8 cellular contexts compared by ENCODE assay signal in the genomic region with DNA sequence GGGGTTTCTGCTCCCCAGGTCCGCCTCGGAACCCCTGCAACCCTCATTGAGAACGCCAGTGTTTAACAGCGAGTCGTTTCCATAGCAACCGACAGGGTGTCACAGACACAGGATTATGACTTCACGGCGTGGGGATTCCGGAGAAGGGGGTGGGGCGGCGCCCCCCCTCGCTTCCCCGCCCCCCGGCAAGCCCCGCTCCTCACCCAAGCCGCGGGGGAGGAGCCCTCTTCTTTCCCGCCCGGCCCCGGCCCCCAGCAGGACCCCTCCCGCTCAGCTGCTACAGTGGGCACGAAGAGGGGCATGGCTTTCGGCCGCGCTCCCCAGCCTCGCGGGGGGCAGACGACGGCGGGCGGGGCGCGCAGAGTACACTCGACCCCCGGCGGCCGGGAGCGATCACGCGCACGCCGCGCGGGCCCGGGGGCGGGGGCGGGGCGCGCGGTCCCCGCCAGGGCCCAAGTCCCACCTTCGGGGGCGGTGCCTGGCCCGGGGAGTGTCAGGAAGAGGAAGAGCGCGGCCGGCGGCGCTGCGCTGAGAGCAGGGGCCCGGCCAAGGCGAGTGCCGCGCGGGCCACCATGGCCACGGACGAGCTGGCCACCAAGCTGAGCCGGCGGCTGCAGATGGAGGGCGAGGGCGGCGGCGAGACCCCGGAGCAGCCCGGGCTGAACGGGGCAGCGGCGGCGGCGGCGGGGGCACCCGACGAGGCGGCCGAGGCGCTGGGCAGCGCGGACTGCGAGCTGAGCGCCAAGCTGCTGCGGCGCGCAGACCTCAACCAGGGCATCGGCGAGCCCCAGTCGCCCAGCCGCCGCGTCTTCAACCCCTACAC. TPM values are rescaled to one million over a fixed set of nuclear protein-coding genes. Genes with fewer than 3 reads are reported as not detected.
DNase-seq lines count a peak whose midpoint lies in the region; ATAC-seq and TF ChIP-seq lines count a peak whose summit lies in the region.

Gene EFHD2, plus strand, starts transcription at position 489 of the 823 bp plus-strand sequence. Its CDS starts 84 bp downstream, at position 573.

- H3K27ac ChIP-seq in lung (ENCODE audit: low read depth in 1 of 2, low read length in 1 of 2), result peak within 1 kb of the TSS; percentile 65 to 76

- CTCF ChIA-PET in activated CD4-positive, alpha-beta memory T cell treated with anti-CD3 and anti-CD28 coated beads, Interleukin-2, amount 10 ng/mL, durations not matched to agents 7 days and 5 days (lab: Charles Lee), result interaction anchor here (1.2 to 1.5 kb wide), 2 partner anchors 11 to 86 kb away, joined by 3 to 4 read pairs; no protein-coding TSS in a partner anchor

- no peaks in the 10 kb centered on the region for H3K9me3 ChIP-seq in lung (ENCODE audit: control insufficient read depth in 2 of 2, insufficient read depth in 1 of 2, low read length in 1 of 2)

- peak within 1 kb of the TSS; percentile 89 for H3K27ac Mint-ChIP-seq in activated CD4-positive, alpha-beta memory T cell treated with anti-CD3 and anti-CD28 coated beads, Interleukin-2, amount 10 ng/mL, durations not matched to agents 7 days and 5 days

- no peaks in the 10 kb centered on the region for H3K9me3 Mint-ChIP-seq in activated CD4-positive, alpha-beta memory T cell treated with anti-CD3 and anti-CD28 coated beads, Interleukin-2, amount 10 ng/mL, durations not matched to agents 7 days and 5 days

- H3K27me3 ChIP-seq in lung (ENCODE audit: control insufficient read depth, insufficient read depth), result no peaks in the 10 kb centered on the region

- H3K27me3 Mint-ChIP-seq in activated CD4-positive, alpha-beta memory T cell treated with anti-CD3 and anti-CD28 coated beads, Interleukin-2, amount 10 ng/mL, durations not matched to agents 7 days and 5 days, result peaks cover 36% of the 10 kb centered on the region

- H3K36me3 Mint-ChIP-seq in activated CD4-positive, alpha-beta memory T cell treated with anti-CD3 and anti-CD28 coated beads, Interleukin-2, amount 10 ng/mL, durations not matched to agents 7 days and 5 days (ENCODE audit: low read depth), result peaks cover 32% of the 10 kb centered on the region

- peak; percentile 91 for TF ChIP-seq POLR2A in GM19099 (IDR thresholded peaks at IDR 0.05; ENCODE audit: extremely low read depth, insufficient read length, low read depth)

- ATAC-seq in HG03432 (IDR thresholded peaks at IDR 0.05; ENCODE audit: unreplicated experiment) (peak; percentile 85), lung (ENCODE audit: insufficient read depth, low FRiP score) (peak; percentile 76)

- H3K36me3 ChIP-seq in lung (ENCODE audit: control insufficient read depth in 2 of 2, insufficient read depth in 2 of 2, low read length in 2 of 2), result no peaks in the 10 kb centered on the region

- peaks cover 0 to 6% of the 10 kb centered on the region in 2 donors for H3K4me1 ChIP-seq in lung (ENCODE audit: control insufficient read depth in 2 of 2, insufficient read depth in 2 of 2, low read length in 2 of 2)

- H3K4me1 Mint-ChIP-seq in activated CD4-positive, alpha-beta memory T cell treated with anti-CD3 and anti-CD28 coated beads, Interleukin-2, amount 10 ng/mL, durations not matched to agents 7 days and 5 days, result peaks cover 51% of the 10 kb centered on the region

- DNase-seq in AG20443 (ENCODE audit: low spot score), result peak; percentile 94
- peak; percentile 96 for DNase-seq in NCI-H82 (lab: John Stamatoyannopoulos, UW)
- peak; percentile 86 for DNase-seq in activated CD4-positive, alpha-beta memory T cell treated with anti-CD3 and anti-CD28 coated beads, Interleukin-2, amount 10 ng/mL, durations not matched to agents 7 days and 5 days
- peak; percentile 87 for DNase-seq in ecto neural progenitor cell (ENCODE audit: low spot score)
- peak; percentile 82 for DNase-seq in lung (ENCODE audit: low spot score)
- DNase-seq in stimulated activated CD4-positive, alpha-beta T cell treated with anti-CD3 and anti-CD28 coated beads, TNF-alpha, amount 100 ng/mL, for 24 hours (ENCODE audit: low read depth in 3 of 3), result peak; percentile 65 to 86 (median 70)

- POLR2A ChIA-PET in activated CD4-positive, alpha-beta memory T cell treated with anti-CD3 and anti-CD28 coated beads, Interleukin-2, amount 10 ng/mL, durations not matched to agents 7 days and 5 days (lab: Charles Lee), result interaction anchor here (0.8 to 3.6 kb wide), 8 partner anchors 10 to 86 kb away, joined by 3 to 14 read pairs (median 6); no protein-coding TSS in a partner anchor

- no peak for TF ChIP-seq CTCF in lung (IDR thresholded peaks at IDR 0.05; ENCODE audit: control extremely low read depth, extremely low read depth)

- peak within 1 kb of the TSS; percentile 97 for H3K4me3 Mint-ChIP-seq in activated CD4-positive, alpha-beta memory T cell treated with anti-CD3 and anti-CD28 coated beads, Interleukin-2, amount 10 ng/mL, durations not matched to agents 7 days and 5 days

- 0 to 1% methylated on average over 44 to 99 of the region's 99 CpGs for WGBS in lung, 2 donors

- H3K4me3 ChIP-seq in lung, result peak within 1 kb of the TSS; percentile 79

RNA-seq across cellular contexts. Expression of gene EFHD2, which starts in this region (rescaled TPM):
- 10 to 100 TPM; 97.7 to 99.7 TPM for total RNA-seq in activated CD4-positive, alpha-beta memory T cell treated with anti-CD3 and anti-CD28 coated beads, Interleukin-2, amount 10 ng/mL, durations not matched to agents 7 days and 5 days
- total RNA-seq in lung, result 100 to 1,000 TPM in 1 of 2 donors, 10 to 100 TPM in 1; 28.2 to 107 TPM
- polyA plus RNA-seq in lung, result 100 to 1,000 TPM in 1 of 2 donors, 10 to 100 TPM in 1; 73.6 to 175 TPM

Comparison
In these comparisons a context has a peak if more than half of its experiments do, and no peak if none do; other contexts are left out.
1. Peak in every context shown above with its lines: DNase-seq, ATAC-seq, H3K4me3 ChIP-seq and H3K27ac ChIP-seq.